ENCODE assay signal across 13 cellular contexts in the genomic region with DNA sequence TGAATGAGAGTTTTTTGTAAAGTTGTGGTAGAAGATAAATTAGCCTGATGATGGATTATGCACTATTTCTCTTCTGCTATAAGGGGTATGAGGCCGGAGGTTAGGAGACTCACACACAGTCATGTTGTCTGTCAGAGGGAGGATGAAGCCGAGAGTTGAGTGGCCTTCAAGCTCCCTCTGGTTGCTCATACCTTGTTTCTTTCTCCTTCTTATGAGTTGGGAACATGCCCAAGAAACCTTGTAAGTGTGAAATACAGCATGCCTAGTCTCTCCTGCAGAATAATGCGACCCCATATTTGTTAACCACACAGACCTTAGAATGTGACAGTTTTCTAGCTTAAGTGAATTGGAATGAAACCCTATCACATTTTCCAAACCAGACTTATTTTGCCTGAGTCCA.
DNase-seq lines count a peak whose midpoint lies in the region; ATAC-seq and TF ChIP-seq lines count a peak whose summit lies in the region.
"Had no signal": no experiment of that assay in that cellular context is flagged by ENCODE, and none has a peak within 500 bp of the region (broad histone marks: within the 10 kb centered on the region; RNA-seq: fewer than 3 reads in every experiment).

No MANE protein-coding gene starts in this region.

- no peak overlapping the region for H3K4me3 Mint-ChIP-seq in stimulated activated naive B cell treated with anti-CD40 and anti-IgM and Interleukin-4, amounts not matched to agents 10 μg/mL and 1 μg/mL and 100 μg/mL, for 72 hours
- H3K4me3 Mint-ChIP-seq: naive thymus-derived CD8-positive, alpha-beta T cell had no signal

- H3K27me3 Mint-ChIP-seq in stimulated activated naive B cell treated with anti-CD40 and anti-IgM and Interleukin-4, amounts not matched to agents 10 μg/mL and 1 μg/mL and 100 μg/mL, for 72 hours, result peaks cover 0 to 5% of the 10 kb centered on the region in 2 donors

- ATAC-seq in heart right ventricle, result peak in 6 of 8 donors; percentile 25 to 52 (median 35)
- no peak for ATAC-seq in stimulated activated naive B cell treated with anti-CD40 and anti-IgM and Interleukin-4, amounts not matched to agents 10 μg/mL and 1 μg/mL and 100 μg/mL, for 72 hours (replicated peaks)
- ATAC-seq: naive thymus-derived CD8-positive, alpha-beta T cell had no signal

- H3K27ac Mint-ChIP-seq in stimulated activated naive B cell treated with anti-CD40 and anti-IgM and Interleukin-4, amounts not matched to agents 10 μg/mL and 1 μg/mL and 100 μg/mL, for 72 hours, result no peak overlapping the region
- H3K27ac Mint-ChIP-seq: naive thymus-derived CD8-positive, alpha-beta T cell had no signal

- in situ Hi-C loops in astrocyte of the cerebellum (cut with HindIII; ENCODE audit: low sequenced_read_pairs), result no loop called here

- DNase-seq in astrocyte of the cerebellum (ENCODE audit: low read depth) (peak; percentile 37), heart right ventricle (no peak), skeletal muscle cell (ENCODE audit: low read depth) (peak; percentile 25), erythroblast (lab: John Stamatoyannopoulos, UW) (no peak), RKO (ENCODE audit: low spot score) (no peak), GM10266 (ENCODE audit: extremely low spot score) (no peak)
- no peak for DNase-seq in stimulated activated naive B cell treated with anti-CD40 and anti-IgM and Interleukin-4, amounts not matched to agents 10 μg/mL and 1 μg/mL and 100 μg/mL, for 72 hours
- DNase-seq: activated naive CD4-positive, alpha-beta T cell treated with anti-CD3 and anti-CD28 coated beads, Interleukin-2, amount 50 U/mL, for 16 hours; DMS53; kidney glomerular epithelial cell; naive thymus-derived CD8-positive, alpha-beta T cell; SHP77 treated with DMSO at 0.1 percent for 48 hours had no signal

- H3K4me3 ChIP-seq in BLaER1 (no peak overlapping the region), astrocyte of the cerebellum (ENCODE audit: low read depth, low read length) (no peak overlapping the region), heart right ventricle (peak overlapping the region in 4 of 10 donors; percentile 0 to 28 (median 8)), skeletal muscle cell (ENCODE audit: low read depth, low read length) (no peak overlapping the region)

- TF ChIP-seq CTCF in astrocyte of the cerebellum (IDR thresholded peaks at IDR 0.05; ENCODE audit: low read depth, low read length, missing control alignments) (no peak), heart right ventricle (IDR thresholded peaks at IDR 0.05) (peak in 2 of 9 donors; percentile 19 to 30), GM10266 (IDR thresholded peaks at IDR 0.05; ENCODE audit: control insufficient read depth, insufficient read depth, low read depth, missing control alignments) (no peak)

- H3K36me3 Mint-ChIP-seq in stimulated activated naive B cell treated with anti-CD40 and anti-IgM and Interleukin-4, amounts not matched to agents 10 μg/mL and 1 μg/mL and 100 μg/mL, for 72 hours, result no peaks in the 10 kb centered on the region
- H3K36me3 Mint-ChIP-seq: naive thymus-derived CD8-positive, alpha-beta T cell had no signal

- H4K20me1 ChIP-seq in BLaER1, result no peaks in the 10 kb centered on the region

- H3K27ac ChIP-seq in BLaER1, result no peak overlapping the region
- peak overlapping the region in 9 of 10 donors; percentile 51 to 81 (median 73) for H3K27ac ChIP-seq in heart right ventricle

- WGBS in heart right ventricle, 2 donors, result 57 to 68% methylated on average over 3 of the region's 3 CpGs

- 0 out of 2 replicates have a peak overlapping the region, but pooled peaks have one; percentile 11 for H3K4me2 ChIP-seq in BLaER1

- H3K36me3 ChIP-seq in BLaER1 (no peaks in the 10 kb centered on the region), heart right ventricle (no peaks in the 10 kb centered on the region)

- TF ChIP-seq POLR2A in erythroblast (IDR thresholded peaks at IDR 0.05; ENCODE audit: low read length), result no peak

- intact Hi-C loops in heart right ventricle (cut with DNase I), result loop anchor here in 5 of 10 donors (5.0 to 10.0 kb wide), 8 partner anchors 61 to 366 kb away; partner anchors contain the start of gene PTPRG (in 3 of the 5)

- peaks cover 0 to 4% of the 10 kb centered on the region in 2 donors for H3K9me3 Mint-ChIP-seq in stimulated activated naive B cell treated with anti-CD40 and anti-IgM and Interleukin-4, amounts not matched to agents 10 μg/mL and 1 μg/mL and 100 μg/mL, for 72 hours

- H3K4me1 Mint-ChIP-seq in stimulated activated naive B cell treated with anti-CD40 and anti-IgM and Interleukin-4, amounts not matched to agents 10 μg/mL and 1 μg/mL and 100 μg/mL, for 72 hours, result no peaks in the 10 kb centered on the region
- H3K4me1 Mint-ChIP-seq: naive thymus-derived CD8-positive, alpha-beta T cell had no signal

- H3K9me3 ChIP-seq in BLaER1, result no peaks in the 10 kb centered on the region
- H3K9me3 ChIP-seq in heart right ventricle, result no peaks in the 10 kb centered on the region

- no peak overlapping the region for H3K9ac ChIP-seq in BLaER1

- H3K4me1 ChIP-seq in BLaER1 (peaks cover 43% of the 10 kb centered on the region), heart right ventricle (peaks cover 22 to 69% (median 53%) of the 10 kb centered on the region in 9 donors)

- no peaks in the 10 kb centered on the region for H3K27me3 ChIP-seq in BLaER1
- no peaks in the 10 kb centered on the region for H3K27me3 ChIP-seq in heart right ventricle

Comparison
In these comparisons a context has a peak if more than half of its experiments do, and no peak if none do; other contexts are left out.
1. DNase-seq: peak in astrocyte of the cerebellum (single experiment) and skeletal muscle cell (single experiment); none in heart right ventricle (0 of 2), erythroblast (0 of 2), RKO (single experiment), stimulated activated naive B cell treated with anti-CD40 and anti-IgM and Interleukin-4, amounts not matched to agents 10 μg/mL and 1 μg/mL and 100 μg/mL, for 72 hours (single experiment) and GM10266 (single experiment).
2. ATAC-seq: peak in heart right ventricle (6 of 8); none in stimulated activated naive B cell treated with anti-CD40 and anti-IgM and Interleukin-4, amounts not matched to agents 10 μg/mL and 1 μg/mL and 100 μg/mL, for 72 hours (0 of 2).